8 cellular contexts compared by ENCODE assay signal in the genomic region with DNA sequence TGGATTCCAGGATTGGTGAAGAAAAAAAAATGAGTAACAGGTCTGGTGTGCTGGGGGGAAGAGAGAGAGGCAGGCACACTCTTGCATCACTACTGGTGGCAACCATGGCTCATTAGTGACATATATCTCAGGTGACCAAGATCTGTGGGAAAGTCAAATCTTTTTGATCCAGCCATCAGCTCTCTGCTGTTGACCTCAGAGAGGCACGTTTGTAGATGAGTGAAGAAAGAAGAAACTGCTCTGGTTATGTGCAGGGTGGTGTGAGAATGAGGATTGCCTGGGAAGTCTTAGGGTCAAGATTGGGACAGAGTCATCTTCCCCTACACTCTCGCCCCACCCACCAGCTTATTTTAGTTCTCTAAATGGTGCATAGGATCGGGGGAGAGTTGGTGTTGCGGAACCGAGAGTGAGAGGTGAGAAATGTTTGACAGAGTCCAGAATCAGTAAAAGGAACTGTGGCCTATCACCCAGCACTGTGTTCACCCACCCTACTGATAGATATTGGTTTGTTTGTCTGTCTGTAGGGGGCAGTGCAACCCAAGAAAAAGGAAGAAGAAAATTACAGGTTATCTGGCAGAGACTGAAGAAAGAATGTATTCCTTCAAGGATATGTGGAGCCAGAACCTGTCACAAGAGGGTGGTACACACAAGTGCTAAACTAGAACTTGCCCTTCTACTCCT. TPM values are rescaled to one million over a fixed set of nuclear protein-coding genes. Genes with fewer than 3 reads are reported as not detected.
DNase-seq lines count a peak whose midpoint lies in the region; ATAC-seq and TF ChIP-seq lines count a peak whose summit lies in the region.

No MANE protein-coding gene starts in this region.

- H3K9me3 ChIP-seq in right atrium auricular region: no peaks in the 10 kb centered on the region

- TF ChIP-seq CTCF in GM20000 (IDR thresholded peaks at IDR 0.05; ENCODE audit: extremely low read depth, missing control alignments): no peak
- TF ChIP-seq CTCF in right atrium auricular region (IDR thresholded peaks at IDR 0.05): peak; percentile 27 to 62

- H3K4me3 ChIP-seq in right atrium auricular region (no peak overlapping the region), skeletal muscle cell (ENCODE audit: low read depth, low read length) (no peak overlapping the region)

- H3K4me1 ChIP-seq in right atrium auricular region: no peaks in the 10 kb centered on the region

- peaks cover 0 to 7% of the 10 kb centered on the region in 2 donors for H3K27me3 ChIP-seq in right atrium auricular region

- no peak overlapping the region for H3K27ac ChIP-seq in right atrium auricular region

- ATAC-seq in HG03457 (IDR thresholded peaks at IDR 0.05; ENCODE audit: unreplicated experiment): peak; percentile 99

- no peaks in the 10 kb centered on the region for H3K36me3 ChIP-seq in right atrium auricular region

- DNase-seq in activated CD4-positive, alpha-beta T cell treated with anti-CD3 and anti-CD28 coated beads for 4 hours: peak; percentile 25 to 57
- no peak for DNase-seq in activated CD4-positive, alpha-beta T cell treated with anti-CD3 and anti-CD28 coated beads for 1 hour
- peak; percentile 61 for DNase-seq in GM20000 (ENCODE audit: low spot score)
- DNase-seq in NCI-H774 (lab: John Stamatoyannopoulos, UW): peak; percentile 7
- peak; percentile 28 for DNase-seq in amniotic stem cell (lab: John Stamatoyannopoulos, UW)
- no peak for DNase-seq in right atrium auricular region (ENCODE audit: low spot score)
- peak; percentile 35 for DNase-seq in skeletal muscle cell (ENCODE audit: low read depth)

RNA-seq across cellular contexts. Expression of a gene that starts 21.9 kb away (rescaled TPM):
- total RNA-seq in right atrium auricular region: 10 to 100 TPM; 12.3 to 18.9 TPM

RNA-seq across cellular contexts. Expression of a gene that starts 27.1 kb away (rescaled TPM):
- total RNA-seq in right atrium auricular region: 10 to 100 TPM; 40.6 to 57.7 TPM

RNA-seq across cellular contexts. Expression of a gene that starts 45.5 kb away (rescaled TPM):
- total RNA-seq in right atrium auricular region: 10 to 100 TPM; 27.2 to 33.4 TPM

Comparison
In these comparisons a context has a peak if more than half of its experiments do, and no peak if none do; other contexts are left out.
1. DNase-seq: peak in activated CD4-positive, alpha-beta T cell treated with anti-CD3 and anti-CD28 coated beads for 4 hours (2 of 2), GM20000 (single experiment), NCI-H774 (single experiment), amniotic stem cell (single experiment) and skeletal muscle cell (single experiment); none in activated CD4-positive, alpha-beta T cell treated with anti-CD3 and anti-CD28 coated beads for 1 hour (single experiment) and right atrium auricular region (single experiment).